In the genomic region with DNA sequence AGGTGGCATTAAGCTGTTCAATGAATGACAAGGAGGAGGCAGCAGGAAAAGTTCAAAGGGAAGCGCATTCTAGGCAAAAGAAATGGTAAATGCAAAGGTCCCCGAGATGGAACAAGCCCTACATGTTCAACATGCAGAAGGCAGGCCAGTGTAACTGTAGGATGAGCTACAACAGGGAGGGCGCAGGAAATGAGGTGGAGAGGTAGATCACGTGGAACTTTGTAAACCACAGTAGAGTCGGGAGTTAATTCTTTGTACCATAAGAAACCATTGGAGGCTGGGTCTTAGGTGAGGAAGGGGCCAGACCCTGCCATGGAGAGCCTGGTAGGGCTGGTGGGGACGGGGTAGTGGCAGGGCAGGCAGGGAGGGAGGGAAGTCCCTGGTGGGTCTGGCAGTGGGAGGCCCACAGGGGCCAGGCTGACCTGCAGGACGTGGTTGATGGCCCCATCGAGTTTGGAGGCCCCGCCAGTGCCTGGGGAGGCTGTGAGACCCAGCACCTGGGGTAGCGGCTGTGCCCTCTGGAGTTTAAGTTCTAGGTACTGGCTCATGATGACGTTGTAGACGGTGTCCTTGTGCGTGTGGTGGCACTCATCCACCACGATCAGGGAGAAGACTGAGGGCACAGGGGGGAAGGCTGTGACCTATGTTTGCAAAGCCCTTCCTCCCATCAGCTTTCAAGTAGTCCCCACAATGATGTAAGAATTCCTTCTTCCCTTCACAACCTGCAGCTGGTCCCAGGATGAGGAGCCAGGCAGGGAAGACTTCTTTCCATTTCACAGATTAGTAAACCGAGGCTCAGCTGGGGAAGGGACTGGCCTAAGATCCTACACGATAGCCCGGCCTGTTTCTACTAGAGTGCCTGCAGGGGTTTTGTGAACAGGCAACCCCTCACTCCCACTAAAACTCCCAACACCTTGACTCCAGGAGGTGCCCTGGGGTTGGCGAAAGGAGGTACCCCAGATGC, we compare ENCODE assay signal across 15 cellular contexts. TPM values are rescaled to one million over a fixed set of nuclear protein-coding genes. Genes with fewer than 3 reads are reported as not detected.
DNase-seq lines count a peak whose midpoint lies in the region; ATAC-seq and TF ChIP-seq lines count a peak whose summit lies in the region.
"Had no signal": no experiment of that assay in that cellular context is flagged by ENCODE, and none has a peak within 500 bp of the region (broad histone marks: within the 10 kb centered on the region; RNA-seq: fewer than 3 reads in every experiment).

No MANE protein-coding gene starts in this region.

- no peak overlapping the region for H3K4me3 ChIP-seq in lower lobe of right lung
- no peak overlapping the region for H3K4me3 ChIP-seq in stomach smooth muscle (ENCODE audit: low read length in 2 of 2)

- intact Hi-C loops in activated naive CD4-positive, alpha-beta T cell treated with anti-CD3 and anti-CD28 coated beads for 36 hours (cut with micrococcal nuclease) = loop anchor here (5.0 to 10.0 kb wide), 2 partner anchors 414 to 567 kb away; a partner anchor contains a TSS
- intact Hi-C loops in lower lobe of right lung (cut with DNase I) = loop anchor here (10.0 kb wide), 1 partner anchor 146 kb away; a partner anchor contains a TSS

- H3K4me3 Mint-ChIP-seq in activated naive CD4-positive, alpha-beta T cell treated with anti-CD3 and anti-CD28 coated beads for 36 hours = peak overlapping the region; percentile 21
- H3K4me3 Mint-ChIP-seq in activated CD4-positive, alpha-beta memory T cell treated with anti-CD3 and anti-CD28 coated beads, Interleukin-2, amount 10 ng/mL, durations not matched to agents 7 days and 5 days = peak overlapping the region; percentile 91

- peaks cover 34% of the 10 kb centered on the region for H3K4me1 Mint-ChIP-seq in activated naive CD4-positive, alpha-beta T cell treated with anti-CD3 and anti-CD28 coated beads for 36 hours (ENCODE audit: low read depth)
- H3K4me1 Mint-ChIP-seq in activated CD4-positive, alpha-beta memory T cell treated with anti-CD3 and anti-CD28 coated beads, Interleukin-2, amount 10 ng/mL, durations not matched to agents 7 days and 5 days = peaks cover 64% of the 10 kb centered on the region

- CTCF ChIA-PET in activated naive CD4-positive, alpha-beta T cell treated with anti-CD3 and anti-CD28 coated beads for 36 hours (lab: Charles Lee) = interaction anchor here (0.6 to 6.3 kb wide), 9 partner anchors 9 to 150 kb away, joined by 3 to 34 read pairs (median 4); a partner anchor contains a TSS
- CTCF ChIA-PET in activated CD4-positive, alpha-beta memory T cell treated with anti-CD3 and anti-CD28 coated beads, Interleukin-2, amount 10 ng/mL, durations not matched to agents 7 days and 5 days (lab: Charles Lee) = interaction anchor here (0.6 to 6.1 kb wide), 10 partner anchors 9 to 300 kb away, joined by 3 to 70 read pairs (median 4); a partner anchor contains a TSS

- H3K27me3 Mint-ChIP-seq in activated naive CD4-positive, alpha-beta T cell treated with anti-CD3 and anti-CD28 coated beads for 36 hours (ENCODE audit: low read depth) = no peaks in the 10 kb centered on the region
- H3K27me3 Mint-ChIP-seq in activated CD4-positive, alpha-beta memory T cell treated with anti-CD3 and anti-CD28 coated beads, Interleukin-2, amount 10 ng/mL, durations not matched to agents 7 days and 5 days = no peaks in the 10 kb centered on the region

- no peak for TF ChIP-seq CTCF in lower lobe of right lung (IDR thresholded peaks at IDR 0.05)

- no peak for DNase-seq in activated naive CD4-positive, alpha-beta T cell treated with anti-CD3 and anti-CD28 coated beads for 36 hours
- DNase-seq in activated naive CD4-positive, alpha-beta T cell treated with Interleukin-2 at 50 U/mL for 16 hours = no peak
- DNase-seq in activated CD4-positive, alpha-beta memory T cell treated with anti-CD3 and anti-CD28 coated beads, Interleukin-2, amount 10 ng/mL, durations not matched to agents 7 days and 5 days = no peak
- DNase-seq in lower lobe of right lung = no peak
- DNase-seq in DMS 273 (lab: John Stamatoyannopoulos, UW; ENCODE audit: unreplicated experiment) = no peak
- no peak for DNase-seq in NCI-H146 treated with DMSO at 0.1 percent for 48 hours (lab: John Stamatoyannopoulos, UW; ENCODE audit: unreplicated experiment)
- DNase-seq: activated CD4-positive, CD25-positive, alpha-beta regulatory T cell treated with anti-CD3 and anti-CD28 coated beads, Interleukin-2, amount 50 U/mL, for 72 hours; activated gamma-delta T cell; effector memory CD4-positive, alpha-beta T cell; left colon; NCI-H774; upper lobe of left lung had no signal

- H3K27ac ChIP-seq in lower lobe of right lung = peak overlapping the region; percentile 91
- H3K27ac ChIP-seq in stomach smooth muscle (ENCODE audit: low read length) = peak overlapping the region; percentile 94

- H3K9me3 ChIP-seq in lower lobe of right lung (no peaks in the 10 kb centered on the region), stomach smooth muscle (ENCODE audit: control insufficient read depth in 2 of 2, low read length in 2 of 2) (no peaks in the 10 kb centered on the region)
- H3K9me3 ChIP-seq: upper lobe of left lung had no signal

- no peaks in the 10 kb centered on the region for H3K9me3 Mint-ChIP-seq in activated naive CD4-positive, alpha-beta T cell treated with anti-CD3 and anti-CD28 coated beads for 36 hours
- no peaks in the 10 kb centered on the region for H3K9me3 Mint-ChIP-seq in activated CD4-positive, alpha-beta memory T cell treated with anti-CD3 and anti-CD28 coated beads, Interleukin-2, amount 10 ng/mL, durations not matched to agents 7 days and 5 days

- H3K36me3 ChIP-seq in lower lobe of right lung = peaks cover 34% of the 10 kb centered on the region
- H3K36me3 ChIP-seq in stomach smooth muscle (ENCODE audit: control insufficient read depth in 2 of 2, insufficient read depth in 2 of 2, low read length in 2 of 2) = peaks cover 6 to 15% of the 10 kb centered on the region in 2 donors

- H3K4me1 ChIP-seq in lower lobe of right lung (peaks cover 20% of the 10 kb centered on the region), stomach smooth muscle (ENCODE audit: control insufficient read depth, insufficient read depth, low read length) (peaks cover 28% of the 10 kb centered on the region)

- H3K9ac ChIP-seq in stomach smooth muscle (ENCODE audit: low read length in 2 of 2) = no peak overlapping the region

- H3K27me3 ChIP-seq in lower lobe of right lung (ENCODE audit: low read depth) (no peaks in the 10 kb centered on the region), stomach smooth muscle (ENCODE audit: control insufficient read depth in 1 of 2, insufficient read depth in 2 of 2, low read length in 2 of 2) (no peaks in the 10 kb centered on the region)
- H3K27me3 ChIP-seq: upper lobe of left lung had no signal

- peaks cover 9% of the 10 kb centered on the region for H3K36me3 Mint-ChIP-seq in activated naive CD4-positive, alpha-beta T cell treated with anti-CD3 and anti-CD28 coated beads for 36 hours (ENCODE audit: low read depth)
- H3K36me3 Mint-ChIP-seq in activated CD4-positive, alpha-beta memory T cell treated with anti-CD3 and anti-CD28 coated beads, Interleukin-2, amount 10 ng/mL, durations not matched to agents 7 days and 5 days (ENCODE audit: low read depth) = peaks cover 58% of the 10 kb centered on the region

- ATAC-seq in lower lobe of right lung (no peak), HG03571 (IDR thresholded peaks at IDR 0.05; ENCODE audit: unreplicated experiment) (no peak)
- ATAC-seq: left colon had no signal

- peak overlapping the region; percentile 92 for H3K27ac Mint-ChIP-seq in activated naive CD4-positive, alpha-beta T cell treated with anti-CD3 and anti-CD28 coated beads for 36 hours
- H3K27ac Mint-ChIP-seq in activated CD4-positive, alpha-beta memory T cell treated with anti-CD3 and anti-CD28 coated beads, Interleukin-2, amount 10 ng/mL, durations not matched to agents 7 days and 5 days = peak overlapping the region; percentile 98

- POLR2A ChIA-PET in activated CD4-positive, alpha-beta memory T cell treated with anti-CD3 and anti-CD28 coated beads, Interleukin-2, amount 10 ng/mL, durations not matched to agents 7 days and 5 days (lab: Charles Lee) = interaction anchor here (0.5 to 11.7 kb wide), 12 partner anchors 7 to 898 kb away, joined by 3 to 237 read pairs (median 13); a partner anchor contains a TSS

RNA-seq across cellular contexts. Expression of a gene that starts 1.9 kb away (rescaled TPM):
- 10 to 100 TPM; 44.4 to 46.3 TPM for total RNA-seq in activated naive CD4-positive, alpha-beta T cell treated with anti-CD3 and anti-CD28 coated beads for 36 hours
- total RNA-seq in activated CD4-positive, alpha-beta memory T cell treated with anti-CD3 and anti-CD28 coated beads, Interleukin-2, amount 10 ng/mL, durations not matched to agents 7 days and 5 days = 10 to 100 TPM; 97.0 to 97.3 TPM
- total RNA-seq in lower lobe of right lung = 40.4 TPM

RNA-seq across cellular contexts. Expression of a gene that starts 10.6 kb away (rescaled TPM):
- total RNA-seq in activated naive CD4-positive, alpha-beta T cell treated with anti-CD3 and anti-CD28 coated beads for 36 hours = 10 to 100 TPM; 57.3 to 59.0 TPM
- total RNA-seq in activated CD4-positive, alpha-beta memory T cell treated with anti-CD3 and anti-CD28 coated beads, Interleukin-2, amount 10 ng/mL, durations not matched to agents 7 days and 5 days = 10 to 100 TPM; 25.7 to 26.7 TPM
- 41.6 TPM for total RNA-seq in lower lobe of right lung

RNA-seq across cellular contexts. Expression of a gene that starts 12.0 kb away (rescaled TPM):
- total RNA-seq in activated naive CD4-positive, alpha-beta T cell treated with anti-CD3 and anti-CD28 coated beads for 36 hours = not detected
- total RNA-seq in activated CD4-positive, alpha-beta memory T cell treated with anti-CD3 and anti-CD28 coated beads, Interleukin-2, amount 10 ng/mL, durations not matched to agents 7 days and 5 days = under 1 TPM in 1 of 2 experiments, not detected in 1; 0.18 TPM
- total RNA-seq in lower lobe of right lung = not detected
- total RNA-seq: left colon, renal cortical epithelial cell had no signal

RNA-seq across cellular contexts. Expression of a gene that starts 12.3 kb away (rescaled TPM):
- under 1 TPM; 0.36 to 0.77 TPM for total RNA-seq in activated naive CD4-positive, alpha-beta T cell treated with anti-CD3 and anti-CD28 coated beads for 36 hours
- not detected for total RNA-seq in activated CD4-positive, alpha-beta memory T cell treated with anti-CD3 and anti-CD28 coated beads, Interleukin-2, amount 10 ng/mL, durations not matched to agents 7 days and 5 days
- 1.2 TPM for total RNA-seq in lower lobe of right lung

RNA-seq across cellular contexts. Expression of a gene that starts 44.2 kb away (rescaled TPM):
- total RNA-seq in activated naive CD4-positive, alpha-beta T cell treated with anti-CD3 and anti-CD28 coated beads for 36 hours = 10 to 100 TPM; 32.5 to 36.6 TPM
- total RNA-seq in activated CD4-positive, alpha-beta memory T cell treated with anti-CD3 and anti-CD28 coated beads, Interleukin-2, amount 10 ng/mL, durations not matched to agents 7 days and 5 days = 10 to 100 TPM; 95.8 to 97.3 TPM
- 153 TPM for total RNA-seq in lower lobe of right lung
